Comparison of ENCODE assay signal across 1 cellular context in genomic region chr20:57696401-57696961, GRCh38.
TF ChIP-seq lines count a peak whose summit lies in the region.

No MANE protein-coding gene starts in this region.

TF ChIP-seq in IMR-90, 13 proteins besides CTCF, POLR2A, EP300 and RAD21 (continued from another document):
- TF ChIP-seq FOS (IDR thresholded peaks at IDR 0.05; ENCODE audit: low read depth, low read length) = no peak
- TF ChIP-seq USF2 (IDR thresholded peaks at IDR 0.05; ENCODE audit: low read depth, low read length) = no peak
- TF ChIP-seq CEBPB (IDR thresholded peaks at IDR 0.05; ENCODE audit: low read depth, low read length) = no peak
